In genomic region chr17:73118139-73118538, GRCh38 we compare ENCODE assay signal across 23 cellular contexts. TPM values are rescaled to one million over a fixed set of nuclear protein-coding genes. Genes with fewer than 3 reads are reported as not detected.
"Had no signal": no experiment of that assay in that cellular context is flagged by ENCODE, and none has a peak within 500 bp of the region (broad histone marks: within the 10 kb centered on the region; RNA-seq: fewer than 3 reads in every experiment).

No MANE protein-coding gene starts in this region.

- H3K27me3 ChIP-seq: dorsolateral prefrontal cortex, ovary, right atrium auricular region, suprapubic skin, tibial artery, upper lobe of left lung, uterus had no signal

- H3K36me3 ChIP-seq: left ventricle myocardium inferior, lower lobe of right lung, ovary, right atrium auricular region, suprapubic skin, tibial artery, upper lobe of left lung, uterus had no signal

- H3K27ac ChIP-seq: left ventricle myocardium inferior, lower lobe of right lung, ovary, right atrium auricular region, suprapubic skin, tibial artery, upper lobe of left lung, uterus had no signal

- ATAC-seq: esophagus mucosa; left cardiac atrium; lower lobe of right lung; natural killer cell; stimulated activated effector memory CD8-positive, alpha-beta T cell treated with anti-CD3 and anti-CD28 coated beads, Interleukin-12 subunit alpha, Interleukin-12 subunit beta, amount 100 ng/mL, for 72 hours; stimulated activated naive CD8-positive, alpha-beta T cell treated with anti-CD3 and anti-CD28 coated beads, Interleukin-15, Interleukin-2, amounts not matched to agents 100 U/mL and 50 U/mL, for 24 hours had no signal

- H3K9me3 ChIP-seq: left ventricle myocardium inferior, lower lobe of right lung, ovary, right atrium auricular region, suprapubic skin, tibial artery, upper lobe of left lung, uterus had no signal

- H3K4me3 ChIP-seq: dorsolateral prefrontal cortex, left ventricle myocardium inferior, lower lobe of right lung, ovary, right atrium auricular region, suprapubic skin, tibial artery, upper lobe of left lung, uterus had no signal

- DNase-seq: cortex of kidney; effector CD8-positive, alpha-beta T cell; immature natural killer cell; kidney; left cardiac atrium; left ventricle myocardium inferior; lower lobe of right lung; natural killer cell; nucleus accumbens; ovary; stimulated activated CD4-positive, alpha-beta T cell treated with anti-CD3 and anti-CD28 coated beads, Interleukin-4, amount 100 ng/mL, for 1 hour; stimulated activated CD8-positive, alpha-beta memory T cell treated with anti-CD3 and anti-CD28 coated beads, Interleukin-4, amount 100 ng/mL, for 48 hours; stimulated activated naive CD8-positive, alpha-beta T cell treated with anti-CD3 and anti-CD28 coated beads, Interleukin-15, Interleukin-2, amounts not matched to agents 100 U/mL and 50 U/mL, for 24 hours; tibial artery; upper lobe of left lung; uterus had no signal

RNA-seq across cellular contexts. Expression of gene SSTR2, which starts 46.7 kb away (rescaled TPM):
- total RNA-seq: esophagus mucosa, fibroblast of lung, glomerular endothelial cell, natural killer cell had no signal
